ENCODE assay signal across 8 cellular contexts in the genomic region with DNA sequence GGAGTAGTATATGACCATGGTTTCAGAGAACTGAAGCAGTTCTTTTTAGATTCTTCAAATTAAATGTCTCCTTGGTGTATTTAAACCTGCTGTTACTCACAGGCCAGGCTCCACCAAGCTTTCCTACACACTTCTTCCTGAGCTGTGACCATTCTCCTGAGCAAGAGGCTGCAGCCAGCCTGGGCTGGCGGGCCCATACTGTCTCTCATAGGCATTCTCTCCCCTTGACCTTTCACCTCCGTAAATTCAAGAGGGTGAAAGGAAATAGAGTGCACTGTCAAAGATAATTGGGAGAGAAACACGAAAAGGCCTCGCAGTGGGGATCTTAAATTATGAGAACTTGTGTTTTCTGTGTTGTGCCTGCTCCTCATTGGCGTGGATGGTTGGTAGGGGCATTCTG. TPM values are rescaled to one million over a fixed set of nuclear protein-coding genes. Genes with fewer than 3 reads are reported as not detected.
DNase-seq lines count a peak whose midpoint lies in the region; ATAC-seq and TF ChIP-seq lines count a peak whose summit lies in the region.

No MANE protein-coding gene starts in this region.

- peak overlapping the region; percentile 96 for H3K27ac Mint-ChIP-seq in activated naive CD4-positive, alpha-beta T cell treated with anti-CD3 and anti-CD28 coated beads, Interleukin-2, amount 10 ng/mL, durations not matched to agents 7 days and 5 days

- H3K27me3 ChIP-seq in brain microvascular endothelial cell (replicated peaks): no peaks in the 10 kb centered on the region
- H3K27me3 ChIP-seq in lung (ENCODE audit: control insufficient read depth, insufficient read depth): no peaks in the 10 kb centered on the region
- no peaks in the 10 kb centered on the region for H3K27me3 ChIP-seq in upper lobe of right lung

- 41 to 70% methylated on average over 5 of the region's 5 CpGs for WGBS in lung, 2 donors

- no peak for ATAC-seq in lung (ENCODE audit: insufficient read depth, low FRiP score)
- no peak for ATAC-seq in upper lobe of right lung
- ATAC-seq in GM21619 (IDR thresholded peaks at IDR 0.05; ENCODE audit: unreplicated experiment): no peak
- ATAC-seq in HG02678 (IDR thresholded peaks at IDR 0.05; ENCODE audit: unreplicated experiment): no peak

- TF ChIP-seq CTCF in brain microvascular endothelial cell (IDR thresholded peaks at IDR 0.05; ENCODE audit: low read depth, low read length, missing control alignments) (no peak), lung (IDR thresholded peaks at IDR 0.05; ENCODE audit: control extremely low read depth, extremely low read depth) (no peak), upper lobe of right lung (IDR thresholded peaks at IDR 0.05) (no peak)

- H3K9me3 Mint-ChIP-seq in activated naive CD4-positive, alpha-beta T cell treated with anti-CD3 and anti-CD28 coated beads, Interleukin-2, amount 10 ng/mL, durations not matched to agents 7 days and 5 days: no peaks in the 10 kb centered on the region

- H3K4me1 ChIP-seq in lung (ENCODE audit: control insufficient read depth in 2 of 2, insufficient read depth in 2 of 2, low read length in 2 of 2): peaks cover 44 to 54% of the 10 kb centered on the region in 2 donors
- H3K4me1 ChIP-seq in upper lobe of right lung: peaks cover 71% of the 10 kb centered on the region

- H3K27ac ChIP-seq in brain microvascular endothelial cell: peak overlapping the region; percentile 100
- peak overlapping the region; percentile 98 to 100 for H3K27ac ChIP-seq in lung (ENCODE audit: low read depth in 1 of 2, low read length in 1 of 2)
- peak overlapping the region; percentile 99 for H3K27ac ChIP-seq in upper lobe of right lung

- H3K4me1 Mint-ChIP-seq in activated naive CD4-positive, alpha-beta T cell treated with anti-CD3 and anti-CD28 coated beads, Interleukin-2, amount 10 ng/mL, durations not matched to agents 7 days and 5 days: peaks cover 64% of the 10 kb centered on the region

- peaks cover 16% of the 10 kb centered on the region for H3K36me3 ChIP-seq in brain microvascular endothelial cell (replicated peaks)
- peaks cover 0 to 6% of the 10 kb centered on the region in 2 donors for H3K36me3 ChIP-seq in lung (ENCODE audit: control insufficient read depth in 2 of 2, insufficient read depth in 2 of 2, low read length in 2 of 2)
- peaks cover 11% of the 10 kb centered on the region for H3K36me3 ChIP-seq in upper lobe of right lung

- peaks cover 47% of the 10 kb centered on the region for H3K36me3 Mint-ChIP-seq in activated naive CD4-positive, alpha-beta T cell treated with anti-CD3 and anti-CD28 coated beads, Interleukin-2, amount 10 ng/mL, durations not matched to agents 7 days and 5 days

- intact Hi-C loops in upper lobe of right lung (cut with DNase I): no loop called here

- CTCF ChIA-PET in activated naive CD4-positive, alpha-beta T cell treated with anti-CD3 and anti-CD28 coated beads, Interleukin-2, amount 10 ng/mL, durations not matched to agents 7 days and 5 days (lab: Charles Lee): interaction anchor here (1.5 kb wide), 1 partner anchor 21 kb away, joined by 4 read pairs; no protein-coding TSS in a partner anchor

- H3K27me3 Mint-ChIP-seq in activated naive CD4-positive, alpha-beta T cell treated with anti-CD3 and anti-CD28 coated beads, Interleukin-2, amount 10 ng/mL, durations not matched to agents 7 days and 5 days: no peaks in the 10 kb centered on the region

- H3K9me3 ChIP-seq in lung (ENCODE audit: control insufficient read depth in 2 of 2, insufficient read depth in 1 of 2, low read length in 1 of 2) (no peaks in the 10 kb centered on the region), upper lobe of right lung (no peaks in the 10 kb centered on the region)

- H3K4me3 ChIP-seq in brain microvascular endothelial cell (ENCODE audit: low read depth, low read length) (peak overlapping the region; percentile 99), lung (peak overlapping the region; percentile 30), upper lobe of right lung (peak overlapping the region; percentile 84)

- in situ Hi-C loops in brain microvascular endothelial cell (cut with HindIII; ENCODE audit: low pct_ligation_motif_present, low sequenced_read_pairs): no loop called here

- no peak for DNase-seq in activated naive CD4-positive, alpha-beta T cell treated with anti-CD3 and anti-CD28 coated beads, Interleukin-2, amount 10 ng/mL, durations not matched to agents 7 days and 5 days
- no peak for DNase-seq in activated naive CD4-positive, alpha-beta T cell treated with anti-CD3 and anti-CD28 coated beads, Interleukin-2, amount 50 U/mL, for 16 hours
- no peak for DNase-seq in brain microvascular endothelial cell
- no peak for DNase-seq in lung (ENCODE audit: low spot score)
- peak; percentile 19 for DNase-seq in upper lobe of right lung
- no peak for DNase-seq in hippocampal formation (lab: John Stamatoyannopoulos, UW)

- peak overlapping the region; percentile 93 for H3K4me3 Mint-ChIP-seq in activated naive CD4-positive, alpha-beta T cell treated with anti-CD3 and anti-CD28 coated beads, Interleukin-2, amount 10 ng/mL, durations not matched to agents 7 days and 5 days

RNA-seq across cellular contexts. Expression of gene ARF1, which starts 2.3 kb away (rescaled TPM):
- total RNA-seq in lung (100 to 1,000 TPM; 226 to 500 TPM), upper lobe of right lung (397 TPM)
- polyA plus RNA-seq in lung: 100 to 1,000 TPM; 379 to 713 TPM

RNA-seq across cellular contexts. Expression of gene C1orf35, which starts 18.3 kb away (rescaled TPM):
- total RNA-seq in lung (10 to 100 TPM in 1 of 2 donors, 1 to 10 TPM in 1; 9.1 to 16.3 TPM), upper lobe of right lung (12.5 TPM)
- 10 to 100 TPM; 13.7 to 19.9 TPM for polyA plus RNA-seq in lung

RNA-seq across cellular contexts. Expression of gene MRPL55, which starts 24.3 kb away (rescaled TPM):
- total RNA-seq in lung (10 to 100 TPM; 44.4 to 60.0 TPM), upper lobe of right lung (39.9 TPM)
- polyA plus RNA-seq in lung: 100 to 1,000 TPM in 1 of 2 donors, 10 to 100 TPM in 1; 86.6 to 137 TPM

RNA-seq across cellular contexts. Expression of gene GUK1, which starts 55.3 kb away (rescaled TPM):
- total RNA-seq in lung: 100 to 1,000 TPM; 158 to 256 TPM
- 100 to 1,000 TPM; 358 to 476 TPM for polyA plus RNA-seq in lung
- 203 TPM for total RNA-seq in upper lobe of right lung

Comparison
In these comparisons a context has a peak if more than half of its experiments do, and no peak if none do; other contexts are left out.
1. H3K4me3 ChIP-seq: peak in every context shown above with its lines; median percentile 99 in brain microvascular endothelial cell; 84 in upper lobe of right lung; 30 in lung.